Comparison of ENCODE assay signal across 26 cellular contexts in genomic region chr12:4446335-4446734, GRCh38. TPM values are rescaled to one million over a fixed set of nuclear protein-coding genes. Genes with fewer than 3 reads are reported as not detected.
DNase-seq lines count a peak whose midpoint lies in the region; ATAC-seq, FAIRE-seq and TF ChIP-seq lines count a peak whose summit lies in the region.
"Had no signal": no experiment of that assay in that cellular context is flagged by ENCODE, and none has a peak within 500 bp of the region (broad histone marks: within the 10 kb centered on the region; RNA-seq: fewer than 3 reads in every experiment).

No MANE protein-coding gene starts in this region.

- H3K36me3 Mint-ChIP-seq in dendritic cell treated with granulocyte-macrophage colony-stimulating factor and Interleukin-4, amounts not matched to agents 40 ng/mL and 50 ng/mL, for 4 days (ENCODE audit: low read depth): no peaks in the 10 kb centered on the region
- H3K36me3 Mint-ChIP-seq: CD4-positive, alpha-beta memory T cell had no signal

- no peak overlapping the region for H2AFZ ChIP-seq in HepG2 (ENCODE audit: low read length)
- H2AFZ ChIP-seq: GM23338, PC-9 had no signal

- TF ChIP-seq EP300 in HepG2 (IDR thresholded peaks at IDR 0.05; ENCODE audit: low read depth in 2 of 2, low read length in 2 of 2): no peak
- TF ChIP-seq EP300 in HepG2 (CRISPR knock-in tag; IDR thresholded peaks at IDR 0.05; ENCODE audit: borderline replicate concordance): no peak

- TF ChIP-seq RAD21 in HepG2 (CRISPR knock-in tag; IDR thresholded peaks at IDR 0.05): no peak

- CTCF ChIA-PET in HepG2 (lab: Yijun Ruan, JAX; ENCODE audit: low intra/inter-chr PET ratio, low total read pairs): no interaction called here

- no peaks in the 10 kb centered on the region for H3K79me2 ChIP-seq in HepG2 (ENCODE audit: insufficient read depth, low read length)

- FAIRE-seq in HepG2 (lab: Jason Lieb, UNC): no peak
- FAIRE-seq: A204.1, G401.6 had no signal

- H3K27ac ChIP-seq in HepG2 (ENCODE audit: extremely low read length, insufficient read depth, low read length) (no peak overlapping the region), temporal lobe (ENCODE audit: low read depth, low read length) (peak overlapping the region; percentile 24)
- H3K27ac ChIP-seq: PC-9, SJSA1 had no signal

- no peak overlapping the region for H3K4me3 Mint-ChIP-seq in dendritic cell treated with granulocyte-macrophage colony-stimulating factor and Interleukin-4, amounts not matched to agents 40 ng/mL and 50 ng/mL, for 4 days
- H3K4me3 Mint-ChIP-seq: CD4-positive, alpha-beta memory T cell; GM23338; IgD-negative memory B cell had no signal

- H3K4me3 ChIP-seq in HepG2 (replicated peaks in 1 of 3; ENCODE audit: insufficient read depth in 1 of 3, low read depth in 2 of 3, low read length in 3 of 3): no peak overlapping the region
- H3K4me3 ChIP-seq: GM23338, PC-9, SJSA1 had no signal

- no peak overlapping the region for H3K4me2 ChIP-seq in HepG2 (ENCODE audit: low read depth, low read length)
- H3K4me2 ChIP-seq: GM23338, PC-9 had no signal

- DNase-seq in GM13977 (ENCODE audit: low spot score) (peak; percentile 4), HepG2 (ENCODE audit: low spot score) (no peak), HUDEP-2 (lab: John Stamatoyannopoulos, UW; ENCODE audit: unreplicated experiment in 76 of 76) (no peak), posterior vena cava (ENCODE audit: low spot score) (no peak), NCI-H1436 treated with DMSO at 0.1 percent for 48 hours (lab: John Stamatoyannopoulos, UW) (no peak)
- DNase-seq: C1 segment of cervical spinal cord; CD4-positive, alpha-beta memory T cell; COR-L47; NCI-H1048; NCI-H1417; NCI-H187; NCI-H446 treated with DMSO at 0.1 percent for 48 hours; NCI-H526; NCI-H82 had no signal

- no TSS peak for BruUV-seq in HepG2 (replicated peaks; lab: Mats Ljungman, UMichigan)

- H3K9ac ChIP-seq in HepG2 (ENCODE audit: insufficient read depth, low read depth, low read length): no peak overlapping the region

- H3K4me1 ChIP-seq in HepG2 (ENCODE audit: insufficient read depth, low read length): peaks cover 18% of the 10 kb centered on the region
- H3K4me1 ChIP-seq: SJSA1 had no signal

- H3K9me3 ChIP-seq in HepG2 (ENCODE audit: low read length): no peaks in the 10 kb centered on the region
- H3K9me3 ChIP-seq: SJSA1 had no signal

- intact Hi-C loops in dendritic cell treated with granulocyte-macrophage colony-stimulating factor and Interleukin-4, amounts not matched to agents 40 ng/mL and 50 ng/mL, for 4 days (cut with micrococcal nuclease): no loop called here
- intact Hi-C loops in HepG2 (cut with micrococcal nuclease; ENCODE audit: unreplicated experiment): no loop called here
- intact Hi-C loops in posterior vena cava (cut with DNase I): no loop called here

- H3K36me3 ChIP-seq in HepG2 (replicated peaks in 1 of 2; ENCODE audit: control insufficient read depth in 1 of 2, insufficient read depth in 2 of 2, low read length in 2 of 2): no peaks in the 10 kb centered on the region
- H3K36me3 ChIP-seq: SJSA1 had no signal

- POLR2A ChIA-PET in HepG2 (lab: Yijun Ruan, JAX): no interaction called here

- no peak for TF ChIP-seq CTCF in GM13977 (IDR thresholded peaks at IDR 0.05; ENCODE audit: extremely low read depth, insufficient read depth, missing control alignments)
- TF ChIP-seq CTCF in HepG2 (CRISPR knock-in tag; IDR thresholded peaks at IDR 0.05): no peak

- no peaks in the 10 kb centered on the region for H3K9me3 Mint-ChIP-seq in dendritic cell treated with granulocyte-macrophage colony-stimulating factor and Interleukin-4, amounts not matched to agents 40 ng/mL and 50 ng/mL, for 4 days

- H3K4me1 Mint-ChIP-seq in dendritic cell treated with granulocyte-macrophage colony-stimulating factor and Interleukin-4, amounts not matched to agents 40 ng/mL and 50 ng/mL, for 4 days (ENCODE audit: low read depth): peaks cover 82% of the 10 kb centered on the region
- H3K4me1 Mint-ChIP-seq: CD4-positive, alpha-beta memory T cell had no signal

- ATAC-seq in HepG2: no peak
- ATAC-seq: GM23338, HCT116, Right ventricle myocardium inferior had no signal

- in situ Hi-C loops in GM13977 (cut with MboI; ENCODE audit: low pct_unique_long_range_greater_than_20kb, low sequenced_read_pairs, unreplicated experiment): no loop called here
- in situ Hi-C loops in HepG2 (cut with HindIII; ENCODE audit: extremely low pct_ligation_motif_present, low pct_unique_long_range_greater_than_20kb): no loop called here

- peaks cover 5 to 60% of the 10 kb centered on the region in 2 experiments for H3K27me3 ChIP-seq in HepG2 (ENCODE audit: control insufficient read depth in 1 of 2, insufficient read depth in 2 of 2, low read length in 2 of 2)

- 20% methylated on average over 2 of the region's 2 CpGs for WGBS in HepG2 (ENCODE audit: low lambda C conversion rate)

- peaks cover 15% of the 10 kb centered on the region for H3K27me3 Mint-ChIP-seq in dendritic cell treated with granulocyte-macrophage colony-stimulating factor and Interleukin-4, amounts not matched to agents 40 ng/mL and 50 ng/mL, for 4 days

- no peaks in the 10 kb centered on the region for H4K20me1 ChIP-seq in HepG2 (ENCODE audit: insufficient read depth, low read length)

- peak overlapping the region; percentile 76 for H3K27ac Mint-ChIP-seq in dendritic cell treated with granulocyte-macrophage colony-stimulating factor and Interleukin-4, amounts not matched to agents 40 ng/mL and 50 ng/mL, for 4 days
- H3K27ac Mint-ChIP-seq: GM23338, IgD-negative memory B cell had no signal

- TF ChIP-seq POLR2A in HepG2 (IDR thresholded peaks at IDR 0.05; ENCODE audit: insufficient read depth in 1 of 2, low read depth in 2 of 2, low read length in 2 of 2): no peak

RNA-seq across cellular contexts. Expression of gene FGF6, which starts 0.7 kb away (rescaled TPM):
- total RNA-seq in HepG2 (2016; rRNA removed; fragmentation: Illumina TruSeq; extraction: Trizol) (not detected in 2 replicates), temporal lobe (not detected), posterior vena cava (not detected)
- not detected in 2 replicates for total RNA-seq in HepG2 (2016; cell fraction: cytosol; rRNA removed; fragmentation: Illumina TruSeq; extraction: Trizol; ENCODE audit: low read depth)
- not detected in 2 replicates for total RNA-seq in HepG2 (2016; cell fraction: insoluble cytoplasmic fraction; rRNA removed; fragmentation: Illumina TruSeq; extraction: Trizol)
- total RNA-seq in HepG2 (2016; cell fraction: membrane; rRNA removed; fragmentation: Illumina TruSeq; extraction: Trizol): not detected in 2 replicates
- not detected in 2 replicates for total RNA-seq in HepG2 (2016; cell fraction: nucleus; rRNA removed; fragmentation: Illumina TruSeq; extraction: Trizol)
- polyA plus RNA-seq in HepG2 (2011; rRNA removed): not detected in 2 replicates
- polyA plus RNA-seq in HepG2 (2011; cell fraction: cytosol; rRNA removed): not detected in 2 replicates
- not detected in 2 replicates for polyA plus RNA-seq in HepG2 (2011; cell fraction: nucleus; rRNA removed)
- polyA plus RNA-seq in HepG2 (2012): not detected in 2 replicates
- not detected in 2 replicates for polyA plus RNA-seq in HepG2 (2016; cell fraction: cytosol; fragmentation: Illumina TruSeq; extraction: Trizol; ENCODE audit: low read depth)
- not detected in 2 replicates for polyA plus RNA-seq in HepG2 (2016; cell fraction: insoluble cytoplasmic fraction; fragmentation: Illumina TruSeq; extraction: Trizol; ENCODE audit: low read depth)
- not detected in 2 replicates for polyA plus RNA-seq in HepG2 (2016; cell fraction: membrane; fragmentation: Illumina TruSeq; extraction: Trizol; ENCODE audit: low read depth)
- polyA plus RNA-seq in HepG2 (2016; cell fraction: nucleus; fragmentation: Illumina TruSeq; extraction: Trizol; ENCODE audit: insufficient read depth, low read depth): not detected in 2 replicates
- not detected in 2 replicates for polyA minus RNA-seq in HepG2 (2011; rRNA and poly(A)+ RNA removed; ENCODE audit: low replicate concordance)
- polyA minus RNA-seq in HepG2 (2011; cell fraction: cytosol; rRNA and poly(A)+ RNA removed): not detected in 2 replicates
- not detected in 2 replicates for polyA minus RNA-seq in HepG2 (2011; cell fraction: nucleus; rRNA and poly(A)+ RNA removed)
- total RNA-seq: CD4-positive, alpha-beta memory T cell; GM23338; PC-9; Right ventricle myocardium inferior; RPMI7951; SJSA1 had no signal
- polyA plus RNA-seq: AG04450; CD4-positive, alpha-beta memory T cell; GM23338; IgD-negative memory B cell had no signal
